19 cellular contexts compared by ENCODE assay signal in the genomic region with DNA sequence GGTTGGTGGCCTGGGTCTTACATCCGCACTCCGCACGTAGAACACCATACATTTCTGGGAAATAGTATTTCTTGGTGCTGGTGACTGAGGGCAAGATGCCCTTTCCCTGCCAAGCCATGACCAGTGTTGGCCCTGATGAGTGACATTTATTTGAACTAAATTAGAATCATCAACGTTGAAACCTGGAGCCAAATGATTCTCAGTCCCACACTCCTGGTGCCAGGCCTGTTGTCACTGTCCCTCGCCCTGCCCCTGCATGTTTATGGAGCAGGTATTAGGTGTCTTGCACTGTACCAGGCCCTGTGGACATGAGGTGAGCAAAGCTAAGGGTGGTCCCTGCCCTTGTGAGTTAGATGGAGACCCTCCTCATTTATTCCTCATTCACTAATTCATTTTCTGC. TPM values are rescaled to one million over a fixed set of nuclear protein-coding genes. Genes with fewer than 3 reads are reported as not detected.
"Had no signal": no experiment of that assay in that cellular context is flagged by ENCODE, and none has a peak within 500 bp of the region (broad histone marks: within the 10 kb centered on the region; RNA-seq: fewer than 3 reads in every experiment).

No MANE protein-coding gene starts in this region.

- H3K27ac ChIP-seq: RWPE1 had no signal

- H3K36me3 ChIP-seq: MG63 had no signal

- H3K4me3 ChIP-seq: MG63 had no signal

- ATAC-seq: PC-3 had no signal

- H3K9me3 ChIP-seq: MG63, SK-N-SH had no signal

- DNase-seq: KBM-7; MG63; NCI-H1092; NCI-H1105 treated with DMSO at 0.1 percent for 48 hours; NCI-H1417 treated with DMSO at 0.1 percent for 48 hours; NCI-H146; NCI-H1930; NCI-H2081; NCI-H2107; NCI-H2227 treated with DMSO at 0.1 percent for 48 hours; NCI-H526 treated with DMSO at 0.1 percent for 48 hours; NCI-H748 treated with DMSO at 0.1 percent for 48 hours; NK-92 treated with Interleukin-12 subunit alpha and Interleukin-12 subunit beta, amount 100 ng/mL, for 24 hours; PC-3; SHP77; SK-N-SH had no signal

RNA-seq across cellular contexts. Expression of gene CHST8, which starts 5.8 kb away (rescaled TPM):
- total RNA-seq: HT-29, OCI-LY7 had no signal
